ENCODE assay signal across 25 cellular contexts in the genomic region with DNA sequence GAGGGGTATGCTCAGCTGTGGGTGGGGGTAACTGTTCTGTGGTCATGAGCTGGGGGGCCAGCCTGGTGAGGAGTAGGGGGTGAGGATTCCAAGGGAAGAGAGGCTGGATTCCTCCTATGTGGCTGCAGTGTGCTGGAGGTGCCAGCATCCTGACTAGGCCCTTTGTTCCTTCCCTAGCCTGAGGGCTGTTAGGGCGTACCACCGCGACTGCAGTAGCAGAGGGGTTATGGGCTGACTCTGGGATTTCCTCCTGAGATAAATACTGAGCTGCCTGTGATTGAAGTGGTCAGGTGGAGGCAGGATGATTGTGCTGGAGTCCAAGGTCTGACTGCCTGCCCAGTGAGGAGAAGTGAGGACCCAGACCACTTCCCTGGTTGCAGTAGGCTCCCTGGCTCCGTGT.
"Had no signal": no experiment of that assay in that cellular context is flagged by ENCODE, and none has a peak within 500 bp of the region (broad histone marks: within the 10 kb centered on the region; RNA-seq: fewer than 3 reads in every experiment).

No MANE protein-coding gene starts in this region.

- H3K9me3 ChIP-seq: gastrocnemius medialis, psoas muscle, thyroid gland, upper lobe of right lung, vagina had no signal

- H3K36me3 ChIP-seq: gastrocnemius medialis, spleen, suprapubic skin, thyroid gland, upper lobe of right lung, vagina had no signal

- H3K4me1 Mint-ChIP-seq: immature natural killer cell, naive B cell had no signal

- H3K27ac Mint-ChIP-seq: immature natural killer cell, naive B cell, nephron had no signal

- H3K27ac ChIP-seq: gastrocnemius medialis, psoas muscle, spleen, suprapubic skin, thyroid gland, upper lobe of right lung, vagina had no signal

- ATAC-seq: esophagus mucosa, gastrocnemius medialis, left colon, left ventricle myocardium superior, psoas muscle, sciatic nerve, upper lobe of right lung had no signal

- H3K4me1 ChIP-seq: gastrocnemius medialis, psoas muscle, spleen, suprapubic skin, thyroid gland, upper lobe of right lung, vagina had no signal

- H3K4me3 Mint-ChIP-seq: immature natural killer cell, naive B cell, nephron had no signal

- H3K4me3 ChIP-seq: gastrocnemius medialis, lung, psoas muscle, spleen, suprapubic skin, thyroid gland, upper lobe of right lung, vagina had no signal

- DNase-seq: cortex of kidney; effector memory CD4-positive, alpha-beta T cell; gastrocnemius medialis; glutamatergic neuron; immature natural killer cell; left colon; left ventricle myocardium superior; mesenchymal stem cell; naive B cell; psoas muscle; retina; spleen; stimulated activated CD4-positive, alpha-beta T cell treated with anti-CD3 and anti-CD28 coated beads, Interleukin-15, amount 100 ng/mL, for 24 hours; stimulated activated CD4-positive, alpha-beta T cell treated with anti-CD3 and anti-CD28 coated beads, Interleukin-1b, Interleukin-23, amount 100 ng/mL, for 48 hours; stimulated activated CD4-positive, alpha-beta T cell treated with anti-CD3 and anti-CD28 coated beads, Interleukin-4, amount 100 ng/mL, for 24 hours; stimulated activated naive CD4-positive, alpha-beta T cell treated with Interleukin-2 at 50 U/mL for 16 hours; thyroid gland; upper lobe of right lung had no signal

- H3K36me3 Mint-ChIP-seq: immature natural killer cell, naive B cell had no signal

- FAIRE-seq: endometrium had no signal
